ENCODE assay signal across 18 cellular contexts in genomic region chr3:179265092-179265491, GRCh38.
"Had no signal": no experiment of that assay in that cellular context is flagged by ENCODE, and none has a peak within 500 bp of the region (broad histone marks: within the 10 kb centered on the region; RNA-seq: fewer than 3 reads in every experiment).

No MANE protein-coding gene starts in this region.

- H3K27ac Mint-ChIP-seq: natural killer cell; progenitor cell of endocrine pancreas; stimulated activated naive CD8-positive, alpha-beta T cell treated with anti-CD3 and anti-CD28 coated beads, Interleukin-15, Interleukin-2, amounts not matched to agents 100 ng/mL and 50 ng/mL, for 24 hours had no signal

- H3K27ac ChIP-seq: coronary artery, heart right ventricle, pancreas, tibial artery, upper lobe of right lung, vagina had no signal

- H3K36me3 Mint-ChIP-seq: natural killer cell had no signal

- H3K4me3 ChIP-seq: coronary artery, heart right ventricle, mucosa of descending colon, pancreas, tibial artery, upper lobe of right lung, vagina had no signal

- H3K9me3 Mint-ChIP-seq: stimulated activated naive CD8-positive, alpha-beta T cell treated with anti-CD3 and anti-CD28 coated beads, Interleukin-15, Interleukin-2, amounts not matched to agents 100 ng/mL and 50 ng/mL, for 24 hours had no signal

- H3K27me3 Mint-ChIP-seq: progenitor cell of endocrine pancreas; stimulated activated naive CD8-positive, alpha-beta T cell treated with anti-CD3 and anti-CD28 coated beads, Interleukin-15, Interleukin-2, amounts not matched to agents 100 ng/mL and 50 ng/mL, for 24 hours had no signal

- H3K4me3 Mint-ChIP-seq: natural killer cell; stimulated activated naive CD8-positive, alpha-beta T cell treated with anti-CD3 and anti-CD28 coated beads, Interleukin-15, Interleukin-2, amounts not matched to agents 100 ng/mL and 50 ng/mL, for 24 hours had no signal

- H3K9me3 ChIP-seq: pancreas, tibial artery, upper lobe of right lung, vagina had no signal

- H3K36me3 ChIP-seq: heart right ventricle, pancreas, tibial artery, upper lobe of right lung, vagina had no signal

- H3K4me1 ChIP-seq: pancreas, tibial artery, vagina had no signal

- DNase-seq: effector CD4-positive, alpha-beta T cell; heart right ventricle; hypothalamus; kidney glomerular epithelial cell; mucosa of descending colon; natural killer cell; occipital lobe; pancreas; right cardiac atrium; small intestine; stimulated activated CD4-positive, alpha-beta T cell treated with anti-CD3 and anti-CD28 coated beads, Interleukin-12 subunit alpha, Interleukin-12 subunit beta, amount 100 ng/mL, for 4 hours; tibial artery; upper lobe of right lung had no signal

- ATAC-seq: esophagus mucosa, heart right ventricle, mucosa of descending colon, pancreas, right cardiac atrium, upper lobe of right lung had no signal

- H3K27me3 ChIP-seq: pancreas, upper lobe of right lung, vagina had no signal
